In genomic region chr13:113176292-113176691, GRCh38 we compare ENCODE assay signal across 10 cellular contexts. TPM values are rescaled to one million over a fixed set of nuclear protein-coding genes. Genes with fewer than 3 reads are reported as not detected.
DNase-seq lines count a peak whose midpoint lies in the region; ATAC-seq lines count a peak whose summit lies in the region.
"Had no signal": no experiment of that assay in that cellular context is flagged by ENCODE, and none has a peak within 500 bp of the region (broad histone marks: within the 10 kb centered on the region; RNA-seq: fewer than 3 reads in every experiment).

No MANE protein-coding gene starts in this region.

- DNase-seq in activated effector memory CD4-positive, alpha-beta T cell treated with anti-CD3 and anti-CD28 coated beads, Interleukin-2, amount 50 U/mL, for 16 hours, result peak; percentile 86
- no peak for DNase-seq in activated effector memory CD4-positive, alpha-beta T cell treated with Interleukin-2 at 50 U/mL for 16 hours
- peak; percentile 64 for DNase-seq in activated CD8-positive, alpha-beta memory T cell treated with anti-CD3 and anti-CD28 coated beads, Interleukin-2, amount 50 U/mL, for 4 hours
- DNase-seq in immature natural killer cell, result peak; percentile 88 to 91 (median 88)
- peak; percentile 37 for DNase-seq in stimulated activated naive CD8-positive, alpha-beta T cell treated with anti-CD3 and anti-CD28 coated beads, Interleukin-15, Interleukin-2, amounts not matched to agents 100 U/mL and 50 U/mL, for 24 hours
- no peak for DNase-seq in HK-2 (ENCODE audit: unreplicated experiment)
- no peak for DNase-seq in DMS153 (lab: John Stamatoyannopoulos, UW)
- DNase-seq: GF-D8, upper lobe of left lung had no signal

- H3K36me3 Mint-ChIP-seq in immature natural killer cell, result peaks cover 24 to 56% (median 37%) of the 10 kb centered on the region in 3 donors

- peaks cover 90 to 91% of the 10 kb centered on the region in 2 donors for H3K4me1 Mint-ChIP-seq in immature natural killer cell

- H3K27me3 Mint-ChIP-seq in immature natural killer cell (ENCODE audit: low read depth in 3 of 3), result peaks cover 7 to 21% (median 18%) of the 10 kb centered on the region in 3 donors

- peaks cover 0 to 4% (median 1%) of the 10 kb centered on the region in 6 donors for H3K9me3 Mint-ChIP-seq in immature natural killer cell

- H3K4me3 Mint-ChIP-seq in immature natural killer cell, result peak overlapping the region; percentile 69 to 84 (median 73)

- no peak for ATAC-seq in stimulated activated naive CD8-positive, alpha-beta T cell treated with anti-CD3 and anti-CD28 coated beads, Interleukin-15, Interleukin-2, amounts not matched to agents 100 U/mL and 50 U/mL, for 24 hours
- no peak for ATAC-seq in HG02588 (IDR thresholded peaks at IDR 0.05; ENCODE audit: unreplicated experiment)

- peak overlapping the region; percentile 92 to 99 (median 97) for H3K27ac Mint-ChIP-seq in immature natural killer cell

RNA-seq across cellular contexts. Expression of gene PROZ, which starts 17.8 kb away (rescaled TPM):
- polyA plus RNA-seq in immature natural killer cell, result not detected

RNA-seq across cellular contexts. Expression of gene PCID2, which starts 32.2 kb away (rescaled TPM):
- polyA plus RNA-seq in immature natural killer cell, result 10 to 100 TPM; 47.8 to 63.2 (median 60.2) TPM

RNA-seq across cellular contexts. Expression of gene CUL4A, which starts 33.1 kb away (rescaled TPM):
- polyA plus RNA-seq in immature natural killer cell, result 10 to 100 TPM; 27.8 to 56.4 (median 53.3) TPM

RNA-seq across cellular contexts. Expression of gene F10, which starts 53.7 kb away (rescaled TPM):
- polyA plus RNA-seq in immature natural killer cell, result not detected

Comparison
In these comparisons a context has a peak if more than half of its experiments do, and no peak if none do; other contexts are left out.
1. DNase-seq: peak in activated effector memory CD4-positive, alpha-beta T cell treated with anti-CD3 and anti-CD28 coated beads, Interleukin-2, amount 50 U/mL, for 16 hours (single experiment), activated CD8-positive, alpha-beta memory T cell treated with anti-CD3 and anti-CD28 coated beads, Interleukin-2, amount 50 U/mL, for 4 hours (single experiment), immature natural killer cell (3 of 3) and stimulated activated naive CD8-positive, alpha-beta T cell treated with anti-CD3 and anti-CD28 coated beads, Interleukin-15, Interleukin-2, amounts not matched to agents 100 U/mL and 50 U/mL, for 24 hours (single experiment); none in activated effector memory CD4-positive, alpha-beta T cell treated with Interleukin-2 at 50 U/mL for 16 hours (single experiment), HK-2 (single experiment) and DMS153 (single experiment).